8 cellular contexts compared by ENCODE assay signal in the genomic region with DNA sequence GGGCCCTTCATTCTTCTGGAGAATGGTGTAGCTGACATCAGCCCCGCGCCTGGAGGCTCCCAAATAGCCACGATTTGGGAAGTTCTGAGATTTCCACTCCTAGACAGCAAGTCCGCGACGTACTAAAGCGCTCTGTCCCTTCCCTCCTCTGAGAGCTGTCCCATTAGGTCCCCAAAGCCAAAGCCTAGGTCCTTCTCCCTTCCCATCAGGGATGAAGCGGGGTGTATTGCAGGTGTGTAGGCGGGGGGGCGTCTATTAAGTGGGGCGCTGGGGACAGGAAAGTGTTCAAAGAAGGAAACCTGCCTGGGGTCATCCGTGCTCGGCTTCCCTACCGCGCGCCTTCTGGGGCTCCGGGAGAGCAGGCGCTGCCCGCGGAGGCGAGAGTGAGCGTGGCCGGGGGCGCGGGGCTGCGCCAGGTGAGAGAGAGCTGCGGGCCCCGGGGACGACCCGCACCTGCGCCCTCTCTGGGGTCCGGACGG. TPM values are rescaled to one million over a fixed set of nuclear protein-coding genes. Genes with fewer than 3 reads are reported as not detected.
DNase-seq lines count a peak whose midpoint lies in the region; ATAC-seq, FAIRE-seq and TF ChIP-seq lines count a peak whose summit lies in the region.

No MANE protein-coding gene starts in this region.

- H2AFZ ChIP-seq in H9 (ENCODE audit: low read length): no peak overlapping the region

- no peaks in the 10 kb centered on the region for H4K20me1 ChIP-seq in H9 (ENCODE audit: control insufficient read depth, insufficient read depth, insufficient read length)

- H2BK15ac ChIP-seq in H9 (ENCODE audit: low read depth, low read length): no peak overlapping the region

- no peak overlapping the region for H3K23ac ChIP-seq in H9 (ENCODE audit: insufficient read length, low read depth, low read length)

- ATAC-seq in A549: peak in 1 of 2 experiments; percentile 64; a peak in 2 of 6 replicates

- H4K8ac ChIP-seq in H9 (replicated peaks; ENCODE audit: insufficient read length, low read depth, low read length): no peak overlapping the region

- H3K4me1 Mint-ChIP-seq in H9: peaks cover 8 to 20% of the 10 kb centered on the region in 2 experiments; a peak in 2 of 4 replicates

- H3K18ac ChIP-seq in H9 (ENCODE audit: insufficient read length, low read depth, low read length): no peak overlapping the region

- no peak overlapping the region for H3T11ph ChIP-seq in H9 (ENCODE audit: low read length)

- H3K27me3 ChIP-seq in H9 (ENCODE audit: insufficient read depth, low read length): peaks cover 21% of the 10 kb centered on the region
- H3K27me3 ChIP-seq in adrenal gland: no peaks in the 10 kb centered on the region
- H3K27me3 ChIP-seq in kidney epithelial cell (ENCODE audit: control insufficient read depth, insufficient read depth, low read length): no peaks in the 10 kb centered on the region
- peaks cover 0 to 20% of the 10 kb centered on the region in 2 donors for H3K27me3 ChIP-seq in tibial artery

- H3K9me3 ChIP-seq in A549: no peaks in the 10 kb centered on the region
- no peaks in the 10 kb centered on the region for H3K9me3 ChIP-seq in H9 (ENCODE audit: control insufficient read depth, low read depth, low read length)
- H3K9me3 ChIP-seq in adrenal gland (replicated peaks in 1 of 3): peaks cover 0 to 1% (median 0%) of the 10 kb centered on the region in 3 donors
- H3K9me3 ChIP-seq in tibial artery: peaks cover 0 to 1% (median 0%) of the 10 kb centered on the region in 3 donors

- FAIRE-seq in A549 (lab: Jason Lieb, UNC): no peak

- POLR2A ChIA-PET in A549 (lab: Yijun Ruan, JAX): no interaction called here

- H3K4ac ChIP-seq in H9 (ENCODE audit: low read depth, low read length): no peak overlapping the region

- H3K4me2 ChIP-seq in A549 (peak overlapping the region; percentile 66), H9 (ENCODE audit: insufficient read depth, insufficient read length, low read length) (peak overlapping the region; percentile 98)

- CTCF ChIA-PET in A549 (lab: Yijun Ruan, JAX): no interaction called here

- intact Hi-C loops in adrenal gland (cut with DNase I) (no loop called here), tibial artery (cut with DNase I; ENCODE audit: low total_unique reads) (no loop called here)

- no peak overlapping the region for H4K91ac ChIP-seq in H9 (ENCODE audit: insufficient read length, low read depth, low read length)

- H3K79me1 ChIP-seq in H9 (ENCODE audit: insufficient read depth, low read depth, low read length, poor library complexity, severe bottlenecking): no peaks in the 10 kb centered on the region

- H3K14ac ChIP-seq in H9 (ENCODE audit: insufficient read depth, low read length): no peak overlapping the region

- no peak overlapping the region for H3K27ac Mint-ChIP-seq in H9

- no peaks in the 10 kb centered on the region for H3K9me3 Mint-ChIP-seq in H9

- no peaks in the 10 kb centered on the region for H3K79me2 ChIP-seq in H9 (ENCODE audit: insufficient read depth, low read length)

- H3K4me3 Mint-ChIP-seq in H9: peak overlapping the region; percentile 75 to 88

- no peak overlapping the region for H2BK12ac ChIP-seq in H9 (ENCODE audit: insufficient read length, low read depth, low read length)

- peak overlapping the region; percentile 58 for H3K4me3 ChIP-seq in A549
- peak overlapping the region in 2 of 4 donors; percentile 66 to 70 for H3K4me3 ChIP-seq in adrenal gland
- H3K4me3 ChIP-seq in kidney epithelial cell (ENCODE audit: low read depth, low read length): peak overlapping the region; percentile 98
- H3K4me3 ChIP-seq in tibial artery: peak overlapping the region; percentile 51 to 61

- 73% methylated on average over 11 of the region's 33 CpGs for WGBS in A549 (ENCODE audit: missing lambda C conversion rate)
- no CpG with 5 or more reads among the region's 33 CpGs for WGBS in H9 (ENCODE audit: extremely low coverage, insufficient read length, low lambda C conversion rate)
- 4 to 13% (median 8%) methylated on average over 6 to 33 of the region's 33 CpGs for WGBS in adrenal gland, 4 donors

- H3K4me1 ChIP-seq in A549: peaks cover 11% of the 10 kb centered on the region
- no peaks in the 10 kb centered on the region; the same call in 1 of the 2 replicates for H3K4me1 ChIP-seq in H9 (ENCODE audit: insufficient read depth, low read length)
- peaks cover 0 to 4% of the 10 kb centered on the region in 2 donors for H3K4me1 ChIP-seq in adrenal gland (replicated peaks in 1 of 2)
- peaks cover 0 to 23% (median 11%) of the 10 kb centered on the region in 4 donors for H3K4me1 ChIP-seq in tibial artery

- no peak for TF ChIP-seq POLR2A in A549 (IDR thresholded peaks at IDR 0.05; ENCODE audit: low read length)
- no peak for TF ChIP-seq POLR2A in adrenal gland (IDR thresholded peaks at IDR 0.05)

- TF ChIP-seq CTCF in A549 (IDR thresholded peaks at IDR 0.05) (no peak), H9 (conservative IDR thresholded peaks at IDR 0.05) (no peak), adrenal gland (IDR thresholded peaks at IDR 0.05) (no peak), kidney epithelial cell (IDR thresholded peaks at IDR 0.05; ENCODE audit: insufficient read depth, low read length, poor library complexity, severe bottlenecking) (no peak), tibial artery (IDR thresholded peaks at IDR 0.05) (no peak)

- H2BK20ac ChIP-seq in H9 (ENCODE audit: low read depth, low read length, poor library complexity, severe bottlenecking): no peak overlapping the region

- H3K23me2 ChIP-seq in H9 (ENCODE audit: insufficient read length, low read depth, low read length, poor library complexity, severe bottlenecking): peaks cover 12% of the 10 kb centered on the region

- peaks cover 80% of the 10 kb centered on the region for H3K27me3 Mint-ChIP-seq in H9 (ENCODE audit: low read depth)

- H3K36me3 ChIP-seq in adrenal gland (replicated peaks in 1 of 2) (no peaks in the 10 kb centered on the region), kidney epithelial cell (ENCODE audit: control insufficient read depth, insufficient read depth, low read length) (no peaks in the 10 kb centered on the region), tibial artery (no peaks in the 10 kb centered on the region)

- TF ChIP-seq RAD21 in A549 (conservative IDR thresholded peaks at IDR 0.05 in 1 of 2, IDR thresholded peaks at IDR 0.05 in 1 of 2): no peak

- H2BK5ac ChIP-seq in H9 (ENCODE audit: insufficient read length, low read length): no peak overlapping the region

- no peak overlapping the region for H3K56ac ChIP-seq in H9 (ENCODE audit: insufficient read length, low read depth, low read length)

- H3K36me3 Mint-ChIP-seq in H9 (ENCODE audit: insufficient read depth in 1 of 3, low read depth in 3 of 3): no peaks in the 10 kb centered on the region

- H2AK5ac ChIP-seq in H9 (ENCODE audit: insufficient read length, low read length): no peak overlapping the region

- peak overlapping the region in 1 of 2 experiments; percentile 81; a peak in 4 of 6 replicates for H3K27ac ChIP-seq in A549
- H3K27ac ChIP-seq in H9 (ENCODE audit: insufficient read length, low read depth, low read length): no peak overlapping the region
- H3K27ac ChIP-seq in adrenal gland: peak overlapping the region in 3 of 5 donors; percentile 45 to 69 (median 54)
- H3K27ac ChIP-seq in tibial artery: no peak overlapping the region

- H4K5ac ChIP-seq in H9 (ENCODE audit: insufficient read length, low read depth, low read length): no peak overlapping the region

- TF ChIP-seq EP300 in A549 (IDR thresholded peaks at IDR 0.05): no peak

- no peak overlapping the region for H2BK120ac ChIP-seq in H9 (ENCODE audit: low read depth, low read length, poor library complexity, severe bottlenecking)

- no peak overlapping the region for H3K9ac ChIP-seq in H9 (ENCODE audit: extremely low read depth, insufficient read length, low read length)

- no peak for DNase-seq in A549 (ENCODE audit: low read depth in 1 of 2, low spot score in 1 of 2)
- DNase-seq in H9: peak; percentile 36
- peak in 1 of 7 donors; percentile 21 for DNase-seq in adrenal gland
- no peak for DNase-seq in kidney epithelial cell (ENCODE audit: low read depth)
- no peak for DNase-seq in tibial artery
- no peak for DNase-seq in NCI-H1417 treated with DMSO at 0.1 percent for 48 hours (lab: John Stamatoyannopoulos, UW)
- DNase-seq in activated CD8-positive, alpha-beta memory T cell treated with anti-CD3 and anti-CD28 coated beads, Interleukin-2, amount 50 U/mL, for 48 hours: no peak
- DNase-seq in NCI-H82 treated with DMSO at 0.1 percent for 48 hours (lab: John Stamatoyannopoulos, UW; ENCODE audit: unreplicated experiment): no peak

TF ChIP-seq in A549, 52 proteins besides CTCF, POLR2A, EP300 and RAD21 (continues in another document):
- no peak for TF ChIP-seq EHF (CRISPR knock-in tag; IDR thresholded peaks at IDR 0.05)
- TF ChIP-seq HOXB5 (CRISPR knock-in tag; IDR thresholded peaks at IDR 0.05): no peak
- no peak for TF ChIP-seq GATA3 (IDR thresholded peaks at IDR 0.05; ENCODE audit: borderline replicate concordance)
- no peak for TF ChIP-seq BCL3 (IDR thresholded peaks at IDR 0.05)
- TF ChIP-seq POLR2AphosphoS2 (conservative IDR thresholded peaks at IDR 0.05; ENCODE audit: low read length): no peak
- TF ChIP-seq NR3C1 (IDR thresholded peaks at IDR 0.05): no peak
- no peak for TF ChIP-seq RCOR1 (IDR thresholded peaks at IDR 0.05; ENCODE audit: low read depth, low read length)
- no peak for TF ChIP-seq NPAS2 (CRISPR knock-in tag; IDR thresholded peaks at IDR 0.05; ENCODE audit: borderline replicate concordance)
- TF ChIP-seq TFCP2L1 (CRISPR knock-in tag; IDR thresholded peaks at IDR 0.05): no peak
- no peak for TF ChIP-seq PHF8 (IDR thresholded peaks at IDR 0.05; ENCODE audit: borderline replicate concordance, low read depth)
- no peak for TF ChIP-seq HOXA7 (CRISPR knock-in tag; IDR thresholded peaks at IDR 0.05)

RNA-seq across cellular contexts. Expression of gene MOXD1, which starts 0.6 kb away (rescaled TPM):
- 1.4 and 1.5 TPM in 2 replicates for polyA plus RNA-seq in A549 (2011; rRNA removed)
- 0.32 and 0.39 TPM in 2 replicates for polyA plus RNA-seq in A549 (2012; cell fraction: cytosol; rRNA removed)
- 0.23 and 0.43 TPM in 2 replicates for polyA plus RNA-seq in A549 (2012; cell fraction: nucleus; rRNA removed)
- polyA plus RNA-seq in A549 (2017; fragmentation: RNase III; extraction: RNeasy Plus Mini Kit Qiagen cat#74134 plus additional on column Dnase treatment): 2.4 to 3.0 TPM (median 2.6 TPM) in 3 replicates
- polyA minus RNA-seq in A549 (2011; rRNA and poly(A)+ RNA removed): 0.50 and 1.1 TPM in 2 replicates
- total RNA-seq in H9 (2021): 2.3 and 2.5 TPM in 2 replicates
- total RNA-seq in adrenal gland: 10 to 100 TPM; 20.4 to 66.3 (median 47.1) TPM
- 10 to 100 TPM; 15.3 to 45.0 (median 17.7) TPM for polyA plus RNA-seq in adrenal gland
- 20.3 and 22.6 TPM in 2 replicates for total RNA-seq in kidney epithelial cell

Comparison
In these comparisons a context has a peak if more than half of its experiments do, and no peak if none do; other contexts are left out.
1. H3K27ac ChIP-seq: peak in adrenal gland (3 of 5); none in H9 (single experiment) and tibial artery (0 of 2).